ENCODE assay signal across 11 cellular contexts in genomic region chr15:98874773-98875172, GRCh38.
DNase-seq lines count a peak whose midpoint lies in the region; TF ChIP-seq lines count a peak whose summit lies in the region.
"Had no signal": no experiment of that assay in that cellular context is flagged by ENCODE, and none has a peak within 500 bp of the region (broad histone marks: within the 10 kb centered on the region; RNA-seq: fewer than 3 reads in every experiment).

No MANE protein-coding gene starts in this region.

- TF ChIP-seq CTCF in neutrophil (IDR thresholded peaks at IDR 0.05), result no peak
- TF ChIP-seq CTCF in Peyer's patch (IDR thresholded peaks at IDR 0.05), result no peak
- TF ChIP-seq CTCF in adrenal gland (IDR thresholded peaks at IDR 0.05), result no peak

- H3K9me3 ChIP-seq in KOPT-K1 (ENCODE audit: insufficient read depth, low read length, poor library complexity, severe bottlenecking) (no peaks in the 10 kb centered on the region), endocrine pancreas (ENCODE audit: control insufficient read depth, low read length) (no peaks in the 10 kb centered on the region), neutrophil (no peaks in the 10 kb centered on the region), Peyer's patch (no peaks in the 10 kb centered on the region), adrenal gland (replicated peaks in 1 of 3) (no peaks in the 10 kb centered on the region)

- no peak for TF ChIP-seq POLR2A in Peyer's patch (IDR thresholded peaks at IDR 0.05)
- no peak for TF ChIP-seq POLR2A in adrenal gland (IDR thresholded peaks at IDR 0.05)

- DNase-seq in Peyer's patch (no peak), OCI-M2 (lab: John Stamatoyannopoulos, UW; ENCODE audit: unreplicated experiment) (no peak), NCI-H524 (lab: John Stamatoyannopoulos, UW) (no peak), adrenal gland (no peak)
- DNase-seq: left colon, T-helper 9 cell had no signal

- peaks cover 68% of the 10 kb centered on the region for H3K4me1 ChIP-seq in ACC112 (ENCODE audit: control insufficient read depth, insufficient read depth, low read length, unreplicated experiment)
- peaks cover 16% of the 10 kb centered on the region for H3K4me1 ChIP-seq in endocrine pancreas (ENCODE audit: control insufficient read depth, insufficient read depth, low read length)
- peaks cover 97% of the 10 kb centered on the region in 2 experiments for H3K4me1 ChIP-seq in neutrophil (ENCODE audit: control insufficient read depth in 1 of 2, insufficient read depth in 1 of 2, low read depth in 1 of 2, low read length in 1 of 2)
- peaks cover 0 to 24% (median 0%) of the 10 kb centered on the region in 4 donors for H3K4me1 ChIP-seq in Peyer's patch
- H3K4me1 ChIP-seq in adrenal gland (replicated peaks in 1 of 2), result peaks cover 17 to 38% of the 10 kb centered on the region in 2 donors

- H3K4me3 ChIP-seq in ACC112 (ENCODE audit: low read depth, low read length) (peak overlapping the region; percentile 71), endocrine pancreas (ENCODE audit: control insufficient read depth, insufficient read depth, low read length) (peak overlapping the region; percentile 32), neutrophil (ENCODE audit: low read depth in 1 of 2, low read length in 1 of 2) (peak overlapping the region; percentile 63 to 64), Peyer's patch (no peak overlapping the region), adrenal gland (no peak overlapping the region)

- intact Hi-C loops in adrenal gland (cut with DNase I), result no loop called here

- 36 to 50% (median 43%) methylated on average over 8 of the region's 8 CpGs for WGBS in adrenal gland, 4 donors

- peak overlapping the region; percentile 93 for H3K27ac ChIP-seq in ACC112 (ENCODE audit: low read depth, low read length)
- peak overlapping the region; percentile 35 for H3K27ac ChIP-seq in KOPT-K1 (ENCODE audit: low read depth, low read length, poor library complexity, severe bottlenecking)
- peak overlapping the region; percentile 92 for H3K27ac ChIP-seq in neutrophil
- H3K27ac ChIP-seq in Peyer's patch, result peak overlapping the region in 1 of 4 donors; percentile 18
- peak overlapping the region in 1 of 5 donors; percentile 40 for H3K27ac ChIP-seq in adrenal gland
- H3K27ac ChIP-seq: C4-2B had no signal

- no peaks in the 10 kb centered on the region for H3K27me3 ChIP-seq in ACC112 (ENCODE audit: insufficient read depth, low read length)
- H3K27me3 ChIP-seq in endocrine pancreas (ENCODE audit: control insufficient read depth, insufficient read depth, low read length), result no peaks in the 10 kb centered on the region
- H3K27me3 ChIP-seq in neutrophil, result no peaks in the 10 kb centered on the region
- H3K27me3 ChIP-seq in Peyer's patch, result no peaks in the 10 kb centered on the region
- no peaks in the 10 kb centered on the region for H3K27me3 ChIP-seq in adrenal gland

- H3K36me3 ChIP-seq in ACC112 (ENCODE audit: insufficient read depth, low read length) (no peaks in the 10 kb centered on the region), KOPT-K1 (ENCODE audit: insufficient read depth, low read length) (no peaks in the 10 kb centered on the region), endocrine pancreas (ENCODE audit: control insufficient read depth, insufficient read depth, low read length) (no peaks in the 10 kb centered on the region), neutrophil (no peaks in the 10 kb centered on the region), Peyer's patch (no peaks in the 10 kb centered on the region), adrenal gland (replicated peaks in 1 of 2) (no peaks in the 10 kb centered on the region)

- H3K9ac ChIP-seq in endocrine pancreas (ENCODE audit: control insufficient read depth, insufficient read depth, low read length), result no peak overlapping the region

- H2AFZ ChIP-seq in ACC112 (ENCODE audit: low read length, unreplicated experiment), result no peak overlapping the region

- peaks cover 53% of the 10 kb centered on the region for H3K79me2 ChIP-seq in ACC112 (ENCODE audit: control insufficient read depth, insufficient read depth, low read length, unreplicated experiment)

Comparison
In these comparisons a context has a peak if more than half of its experiments do, and no peak if none do; other contexts are left out.
1. H3K4me3 ChIP-seq: peak in ACC112 (single experiment), endocrine pancreas (single experiment) and neutrophil (2 of 2); none in Peyer's patch (0 of 4) and adrenal gland (0 of 4).